ENCODE assay signal across 9 cellular contexts in the genomic region with DNA sequence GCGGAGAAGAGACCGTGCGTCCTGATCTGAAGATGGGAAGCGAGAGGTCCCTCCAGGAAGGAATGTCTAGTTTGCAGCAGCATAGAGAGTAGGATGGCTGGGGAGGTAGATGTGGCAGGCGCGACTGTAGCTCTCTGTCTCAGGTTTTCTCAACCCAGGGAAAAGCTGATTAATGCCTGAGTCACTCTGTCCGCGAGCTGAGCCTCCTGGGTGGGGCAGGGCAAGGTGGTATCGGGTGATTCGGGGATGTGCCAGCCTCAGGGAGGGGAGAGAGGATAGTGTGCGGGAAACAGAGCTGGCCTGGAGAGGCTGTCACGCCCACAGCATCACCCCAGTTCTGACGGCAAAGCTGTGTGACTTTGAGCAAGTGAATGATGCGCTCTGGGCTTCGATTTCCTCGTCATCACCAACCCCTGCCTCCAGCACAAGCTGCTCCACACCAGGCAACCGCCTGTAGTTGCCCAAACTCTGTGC. TPM values are rescaled to one million over a fixed set of nuclear protein-coding genes. Genes with fewer than 3 reads are reported as not detected.
DNase-seq lines count a peak whose midpoint lies in the region; ATAC-seq lines count a peak whose summit lies in the region.
"Had no signal": no experiment of that assay in that cellular context is flagged by ENCODE, and none has a peak within 500 bp of the region (broad histone marks: within the 10 kb centered on the region; RNA-seq: fewer than 3 reads in every experiment).

No MANE protein-coding gene starts in this region.

- H3K27me3 ChIP-seq in SJSA1 (replicated peaks), result no peaks in the 10 kb centered on the region

- H3K4me3 Mint-ChIP-seq in stimulated activated naive B cell treated with anti-CD40 and anti-IgM and Interleukin-4, amounts not matched to agents 10 μg/mL and 1 μg/mL and 100 μg/mL, for 72 hours, result no peak overlapping the region

- DNase-seq in stimulated activated CD4-positive, alpha-beta T cell treated with anti-CD3 and anti-CD28 coated beads, Interleukin-2, amount 100 ng/mL, for 4 hours (ENCODE audit: low read depth), result peak; percentile 21
- DNase-seq in stimulated activated CD4-positive, alpha-beta T cell treated with anti-CD3 and anti-CD28 coated beads, Interleukin-2, amount 100 ng/mL, for 48 hours, result no peak
- DNase-seq in SJSA1 (ENCODE audit: low read depth in 1 of 2, low spot score in 2 of 2), result peak; percentile 33 to 55
- DNase-seq in glomerular visceral epithelial cell (ENCODE audit: extremely low spot score), result peak; percentile 79
- DNase-seq in G401 (ENCODE audit: low spot score), result no peak
- DNase-seq in NCI-H187 (lab: John Stamatoyannopoulos, UW), result no peak
- DNase-seq in iPS-NIHi11 (ENCODE audit: low spot score), result no peak
- no peak for DNase-seq in stimulated activated naive B cell treated with anti-CD40 and anti-IgM and Interleukin-4, amounts not matched to agents 10 μg/mL and 1 μg/mL and 100 μg/mL, for 72 hours
- DNase-seq: SHP77 treated with DMSO at 0.1 percent for 48 hours had no signal

- H3K36me3 ChIP-seq in SJSA1, result no peaks in the 10 kb centered on the region

- no peaks in the 10 kb centered on the region; the same call in 1 of the 2 replicates for H3K9me3 ChIP-seq in SJSA1 (replicated peaks)

- peaks cover 22 to 49% of the 10 kb centered on the region in 2 donors for H3K27me3 Mint-ChIP-seq in stimulated activated naive B cell treated with anti-CD40 and anti-IgM and Interleukin-4, amounts not matched to agents 10 μg/mL and 1 μg/mL and 100 μg/mL, for 72 hours

- ATAC-seq in stimulated activated naive B cell treated with anti-CD40 and anti-IgM and Interleukin-4, amounts not matched to agents 10 μg/mL and 1 μg/mL and 100 μg/mL, for 72 hours (replicated peaks), result no peak

- no peak overlapping the region for H3K4me3 ChIP-seq in SJSA1

- peaks cover 18% of the 10 kb centered on the region for H3K4me1 ChIP-seq in SJSA1 (replicated peaks)

- no peaks in the 10 kb centered on the region for H3K4me1 Mint-ChIP-seq in stimulated activated naive B cell treated with anti-CD40 and anti-IgM and Interleukin-4, amounts not matched to agents 10 μg/mL and 1 μg/mL and 100 μg/mL, for 72 hours

- peaks cover 8 to 12% of the 10 kb centered on the region in 2 donors for H3K9me3 Mint-ChIP-seq in stimulated activated naive B cell treated with anti-CD40 and anti-IgM and Interleukin-4, amounts not matched to agents 10 μg/mL and 1 μg/mL and 100 μg/mL, for 72 hours

- H3K27ac ChIP-seq in SJSA1, result no peak overlapping the region

- no peak overlapping the region for H3K27ac Mint-ChIP-seq in stimulated activated naive B cell treated with anti-CD40 and anti-IgM and Interleukin-4, amounts not matched to agents 10 μg/mL and 1 μg/mL and 100 μg/mL, for 72 hours

- in situ Hi-C loops in G401 (cut with HindIII; ENCODE audit: low sequenced_read_pairs), result no loop called here

- H3K36me3 Mint-ChIP-seq in stimulated activated naive B cell treated with anti-CD40 and anti-IgM and Interleukin-4, amounts not matched to agents 10 μg/mL and 1 μg/mL and 100 μg/mL, for 72 hours, result peaks cover 4 to 5% of the 10 kb centered on the region in 2 donors

RNA-seq across cellular contexts. Expression of gene CPN2, which starts 28.4 kb away (rescaled TPM):
- total RNA-seq in SJSA1 (2014; rRNA removed; shearing (Covaris generic)), result not detected in 2 replicates
- not detected in 2 replicates for total RNA-seq in G401 (2014; rRNA removed; shearing (Covaris generic))

RNA-seq across cellular contexts. Expression of gene LRRC15, which starts 46.8 kb away (rescaled TPM):
- 1.4 and 4.9 TPM in 2 replicates for total RNA-seq in SJSA1 (2014; rRNA removed; shearing (Covaris generic))
- 0.14 and 0.55 TPM in 2 replicates for total RNA-seq in G401 (2014; rRNA removed; shearing (Covaris generic))

Comparison
In these comparisons a context has a peak if more than half of its experiments do, and no peak if none do; other contexts are left out.
1. DNase-seq: peak in stimulated activated CD4-positive, alpha-beta T cell treated with anti-CD3 and anti-CD28 coated beads, Interleukin-2, amount 100 ng/mL, for 4 hours (single experiment), SJSA1 (2 of 2) and glomerular visceral epithelial cell (single experiment); none in stimulated activated CD4-positive, alpha-beta T cell treated with anti-CD3 and anti-CD28 coated beads, Interleukin-2, amount 100 ng/mL, for 48 hours (0 of 2), G401 (single experiment), NCI-H187 (0 of 2), iPS-NIHi11 (single experiment) and stimulated activated naive B cell treated with anti-CD40 and anti-IgM and Interleukin-4, amounts not matched to agents 10 μg/mL and 1 μg/mL and 100 μg/mL, for 72 hours (single experiment).